Comparison of ENCODE assay signal across 1 cellular context in the genomic region with DNA sequence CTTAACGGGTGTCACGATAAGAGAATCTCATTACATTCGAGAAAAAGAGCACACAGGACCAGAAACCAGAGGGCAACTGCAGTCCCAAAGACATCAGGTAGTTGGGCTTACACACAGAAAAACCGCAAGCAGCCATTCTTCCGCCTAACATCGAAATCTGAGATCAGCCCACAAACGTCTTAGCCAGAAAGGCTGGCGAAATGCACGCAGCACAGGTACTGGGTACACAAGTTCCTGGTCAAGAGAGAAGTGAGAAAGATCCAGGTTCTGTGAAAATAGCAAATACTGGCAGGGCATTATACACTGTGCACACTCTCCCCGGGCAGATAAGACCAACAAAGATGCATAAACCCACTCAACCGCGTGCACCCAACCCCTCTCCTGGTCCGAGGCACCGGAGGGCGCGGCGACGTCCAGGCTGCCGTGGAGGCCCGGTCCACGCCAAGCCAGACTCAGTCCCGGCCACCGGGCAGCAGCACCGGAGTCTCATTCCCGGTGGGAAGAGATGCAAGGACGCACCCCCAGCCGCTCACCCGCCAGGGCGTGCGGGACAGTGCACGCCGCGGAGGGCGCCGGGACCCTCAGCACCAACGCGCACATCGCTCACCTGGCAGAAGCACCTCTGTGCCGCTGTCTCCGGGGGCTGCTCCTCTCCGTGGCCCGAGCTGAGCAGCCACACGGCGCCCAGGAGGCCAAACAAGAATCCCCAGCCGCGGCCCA.
A peak's percentile ranks its signal among the peaks of the same experiment; 100 is the strongest.
TF ChIP-seq lines count a peak whose summit lies in the region.

No MANE protein-coding gene starts in this region.

TF ChIP-seq in WTC11, 78 proteins besides CTCF, POLR2A, EP300 and RAD21 (continued from another document and continues in another):
- TF ChIP-seq, protein P1, sequence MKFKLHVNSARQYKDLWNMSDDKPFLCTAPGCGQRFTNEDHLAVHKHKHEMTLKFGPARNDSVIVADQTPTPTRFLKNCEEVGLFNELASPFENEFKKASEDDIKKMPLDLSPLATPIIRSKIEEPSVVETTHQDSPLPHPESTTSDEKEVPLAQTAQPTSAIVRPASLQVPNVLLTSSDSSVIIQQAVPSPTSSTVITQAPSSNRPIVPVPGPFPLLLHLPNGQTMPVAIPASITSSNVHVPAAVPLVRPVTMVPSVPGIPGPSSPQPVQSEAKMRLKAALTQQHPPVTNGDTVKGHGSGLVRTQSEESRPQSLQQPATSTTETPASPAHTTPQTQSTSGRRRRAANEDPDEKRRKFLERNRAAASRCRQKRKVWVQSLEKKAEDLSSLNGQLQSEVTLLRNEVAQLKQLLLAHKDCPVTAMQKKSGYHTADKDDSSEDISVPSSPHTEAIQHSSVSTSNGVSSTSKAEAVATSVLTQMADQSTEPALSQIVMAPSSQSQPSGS (CRISPR knock-in tag; IDR thresholded peaks at IDR 0.05; ENCODE audit: borderline replicate concordance, low read depth): no peak
- TF ChIP-seq RELA (CRISPR knock-in tag; IDR thresholded peaks at IDR 0.05; ENCODE audit: borderline replicate concordance) (peak; percentile 67; the same call in 1 of the 2 replicates), IRF2 (CRISPR knock-in tag; IDR thresholded peaks at IDR 0.05; ENCODE audit: borderline replicate concordance, low read depth) (no peak), ESRRA (CRISPR knock-in tag; IDR thresholded peaks at IDR 0.05; ENCODE audit: borderline replicate concordance) (no peak), NFYB (CRISPR knock-in tag; conservative IDR thresholded peaks at IDR 0.05; ENCODE audit: low read depth) (no peak), ZNF416 (CRISPR knock-in tag; IDR thresholded peaks at IDR 0.05) (no peak), ZNF263 (CRISPR knock-in tag; IDR thresholded peaks at IDR 0.05; ENCODE audit: low read depth) (no peak), ELF4 (CRISPR knock-in tag; IDR thresholded peaks at IDR 0.05; ENCODE audit: low read depth) (no peak), FOXK1 (CRISPR knock-in tag; IDR thresholded peaks at IDR 0.05) (no peak), ETV6 (CRISPR knock-in tag; IDR thresholded peaks at IDR 0.05) (no peak), EMX1 (CRISPR knock-in tag; IDR thresholded peaks at IDR 0.05) (no peak), TCF7 (CRISPR knock-in tag; IDR thresholded peaks at IDR 0.05; ENCODE audit: low read depth) (no peak), TEAD1 (CRISPR knock-in tag; IDR thresholded peaks at IDR 0.05) (peak; percentile 45; the same call in 1 of the 2 replicates), KAT7 (CRISPR knock-in tag; IDR thresholded peaks at IDR 0.05; ENCODE audit: borderline replicate concordance) (peak; percentile 17; the same call in 1 of the 2 replicates), SMAD3 (CRISPR knock-in tag; IDR thresholded peaks at IDR 0.05; ENCODE audit: borderline replicate concordance) (no peak), ATF1 (CRISPR knock-in tag; IDR thresholded peaks at IDR 0.05) (no peak), CBFB (CRISPR knock-in tag; IDR thresholded peaks at IDR 0.05; ENCODE audit: low read depth) (no peak), RORB (CRISPR knock-in tag; IDR thresholded peaks at IDR 0.05) (no peak), GTF2I (CRISPR knock-in tag; conservative IDR thresholded peaks at IDR 0.05) (no peak), CREM (CRISPR knock-in tag; IDR thresholded peaks at IDR 0.05) (no peak), ZNF121 (CRISPR knock-in tag; IDR thresholded peaks at IDR 0.05) (no peak), ZNF219 (CRISPR knock-in tag; IDR thresholded peaks at IDR 0.05; ENCODE audit: borderline replicate concordance) (no peak), FOXJ3 (CRISPR knock-in tag; IDR thresholded peaks at IDR 0.05; ENCODE audit: borderline replicate concordance) (no peak), CREB1 (CRISPR knock-in tag; IDR thresholded peaks at IDR 0.05) (no peak), ZNF317 (CRISPR knock-in tag; IDR thresholded peaks at IDR 0.05; ENCODE audit: borderline replicate concordance, low read depth) (no peak), SOX15 (CRISPR knock-in tag; IDR thresholded peaks at IDR 0.05) (no peak), NR3C1 (CRISPR knock-in tag; conservative IDR thresholded peaks at IDR 0.05; ENCODE audit: low read depth) (no peak), NFE2L1 (CRISPR knock-in tag; IDR thresholded peaks at IDR 0.05) (no peak), ZNF232 (CRISPR knock-in tag; IDR thresholded peaks at IDR 0.05) (no peak)
- TF ChIP-seq, protein P2, sequence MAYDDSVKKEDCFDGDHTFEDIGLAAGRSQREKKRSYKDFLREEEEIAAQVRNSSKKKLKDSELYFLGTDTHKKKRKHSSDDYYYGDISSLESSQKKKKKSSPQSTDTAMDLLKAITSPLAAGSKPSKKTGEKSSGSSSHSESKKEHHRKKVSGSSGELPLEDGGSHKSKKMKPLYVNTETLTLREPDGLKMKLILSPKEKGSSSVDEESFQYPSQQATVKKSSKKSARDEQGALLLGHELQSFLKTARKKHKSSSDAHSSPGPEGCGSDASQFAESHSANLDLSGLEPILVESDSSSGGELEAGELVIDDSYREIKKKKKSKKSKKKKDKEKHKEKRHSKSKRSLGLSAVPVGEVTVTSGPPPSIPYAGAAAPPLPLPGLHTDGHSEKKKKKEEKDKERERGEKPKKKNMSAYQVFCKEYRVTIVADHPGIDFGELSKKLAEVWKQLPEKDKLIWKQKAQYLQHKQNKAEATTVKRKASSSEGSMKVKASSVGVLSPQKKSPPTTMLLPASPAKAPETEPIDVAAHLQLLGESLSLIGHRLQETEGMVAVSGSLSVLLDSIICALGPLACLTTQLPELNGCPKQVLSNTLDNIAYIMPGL (CRISPR knock-in tag; IDR thresholded peaks at IDR 0.05): peak; percentile 85
- TF ChIP-seq, protein P3, sequence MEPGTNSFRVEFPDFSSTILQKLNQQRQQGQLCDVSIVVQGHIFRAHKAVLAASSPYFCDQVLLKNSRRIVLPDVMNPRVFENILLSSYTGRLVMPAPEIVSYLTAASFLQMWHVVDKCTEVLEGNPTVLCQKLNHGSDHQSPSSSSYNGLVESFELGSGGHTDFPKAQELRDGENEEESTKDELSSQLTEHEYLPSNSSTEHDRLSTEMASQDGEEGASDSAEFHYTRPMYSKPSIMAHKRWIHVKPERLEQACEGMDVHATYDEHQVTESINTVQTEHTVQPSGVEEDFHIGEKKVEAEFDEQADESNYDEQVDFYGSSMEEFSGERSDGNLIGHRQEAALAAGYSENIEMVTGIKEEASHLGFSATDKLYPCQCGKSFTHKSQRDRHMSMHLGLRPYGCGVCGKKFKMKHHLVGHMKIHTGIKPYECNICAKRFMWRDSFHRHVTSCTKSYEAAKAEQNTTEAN (CRISPR knock-in tag; IDR thresholded peaks at IDR 0.05): 0 out of 2 replicates have a peak, but pooled peaks have one; percentile 28
- TF ChIP-seq, protein P4, sequence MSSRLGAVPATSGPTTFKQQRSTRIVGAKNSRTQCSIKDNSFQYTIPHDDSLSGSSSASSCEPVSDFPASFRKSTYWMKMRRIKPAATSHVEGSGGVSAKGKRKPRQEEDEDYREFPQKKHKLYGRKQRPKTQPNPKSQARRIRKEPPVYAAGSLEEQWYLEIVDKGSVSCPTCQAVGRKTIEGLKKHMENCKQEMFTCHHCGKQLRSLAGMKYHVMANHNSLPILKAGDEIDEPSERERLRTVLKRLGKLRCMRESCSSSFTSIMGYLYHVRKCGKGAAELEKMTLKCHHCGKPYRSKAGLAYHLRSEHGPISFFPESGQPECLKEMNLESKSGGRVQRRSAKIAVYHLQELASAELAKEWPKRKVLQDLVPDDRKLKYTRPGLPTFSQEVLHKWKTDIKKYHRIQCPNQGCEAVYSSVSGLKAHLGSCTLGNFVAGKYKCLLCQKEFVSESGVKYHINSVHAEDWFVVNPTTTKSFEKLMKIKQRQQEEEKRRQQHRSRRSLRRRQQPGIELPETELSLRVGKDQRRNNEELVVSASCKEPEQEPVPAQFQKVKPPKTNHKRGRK (CRISPR knock-in tag; IDR thresholded peaks at IDR 0.05; ENCODE audit: borderline replicate concordance): no peak
- TF ChIP-seq, protein P5, sequence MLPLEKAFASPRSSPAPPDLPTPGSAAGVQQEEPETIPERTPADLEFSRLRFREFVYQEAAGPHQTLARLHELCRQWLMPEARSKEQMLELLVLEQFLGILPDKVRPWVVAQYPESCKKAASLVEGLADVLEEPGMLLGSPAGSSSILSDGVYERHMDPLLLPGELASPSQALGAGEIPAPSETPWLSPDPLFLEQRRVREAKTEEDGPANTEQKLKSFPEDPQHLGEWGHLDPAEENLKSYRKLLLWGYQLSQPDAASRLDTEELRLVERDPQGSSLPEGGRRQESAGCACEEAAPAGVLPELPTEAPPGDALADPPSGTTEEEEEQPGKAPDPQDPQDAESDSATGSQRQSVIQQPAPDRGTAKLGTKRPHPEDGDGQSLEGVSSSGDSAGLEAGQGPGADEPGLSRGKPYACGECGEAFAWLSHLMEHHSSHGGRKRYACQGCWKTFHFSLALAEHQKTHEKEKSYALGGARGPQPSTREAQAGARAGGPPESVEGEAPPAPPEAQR (CRISPR knock-in tag; IDR thresholded peaks at IDR 0.05): no peak
- TF ChIP-seq, protein P6, sequence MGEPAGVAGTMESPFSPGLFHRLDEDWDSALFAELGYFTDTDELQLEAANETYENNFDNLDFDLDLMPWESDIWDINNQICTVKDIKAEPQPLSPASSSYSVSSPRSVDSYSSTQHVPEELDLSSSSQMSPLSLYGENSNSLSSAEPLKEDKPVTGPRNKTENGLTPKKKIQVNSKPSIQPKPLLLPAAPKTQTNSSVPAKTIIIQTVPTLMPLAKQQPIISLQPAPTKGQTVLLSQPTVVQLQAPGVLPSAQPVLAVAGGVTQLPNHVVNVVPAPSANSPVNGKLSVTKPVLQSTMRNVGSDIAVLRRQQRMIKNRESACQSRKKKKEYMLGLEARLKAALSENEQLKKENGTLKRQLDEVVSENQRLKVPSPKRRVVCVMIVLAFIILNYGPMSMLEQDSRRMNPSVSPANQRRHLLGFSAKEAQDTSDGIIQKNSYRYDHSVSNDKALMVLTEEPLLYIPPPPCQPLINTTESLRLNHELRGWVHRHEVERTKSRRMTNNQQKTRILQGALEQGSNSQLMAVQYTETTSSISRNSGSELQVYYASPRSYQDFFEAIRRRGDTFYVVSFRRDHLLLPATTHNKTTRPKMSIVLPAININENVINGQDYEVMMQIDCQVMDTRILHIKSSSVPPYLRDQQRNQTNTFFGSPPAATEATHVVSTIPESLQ (CRISPR knock-in tag; IDR thresholded peaks at IDR 0.05): no peak
- TF ChIP-seq, protein P7, sequence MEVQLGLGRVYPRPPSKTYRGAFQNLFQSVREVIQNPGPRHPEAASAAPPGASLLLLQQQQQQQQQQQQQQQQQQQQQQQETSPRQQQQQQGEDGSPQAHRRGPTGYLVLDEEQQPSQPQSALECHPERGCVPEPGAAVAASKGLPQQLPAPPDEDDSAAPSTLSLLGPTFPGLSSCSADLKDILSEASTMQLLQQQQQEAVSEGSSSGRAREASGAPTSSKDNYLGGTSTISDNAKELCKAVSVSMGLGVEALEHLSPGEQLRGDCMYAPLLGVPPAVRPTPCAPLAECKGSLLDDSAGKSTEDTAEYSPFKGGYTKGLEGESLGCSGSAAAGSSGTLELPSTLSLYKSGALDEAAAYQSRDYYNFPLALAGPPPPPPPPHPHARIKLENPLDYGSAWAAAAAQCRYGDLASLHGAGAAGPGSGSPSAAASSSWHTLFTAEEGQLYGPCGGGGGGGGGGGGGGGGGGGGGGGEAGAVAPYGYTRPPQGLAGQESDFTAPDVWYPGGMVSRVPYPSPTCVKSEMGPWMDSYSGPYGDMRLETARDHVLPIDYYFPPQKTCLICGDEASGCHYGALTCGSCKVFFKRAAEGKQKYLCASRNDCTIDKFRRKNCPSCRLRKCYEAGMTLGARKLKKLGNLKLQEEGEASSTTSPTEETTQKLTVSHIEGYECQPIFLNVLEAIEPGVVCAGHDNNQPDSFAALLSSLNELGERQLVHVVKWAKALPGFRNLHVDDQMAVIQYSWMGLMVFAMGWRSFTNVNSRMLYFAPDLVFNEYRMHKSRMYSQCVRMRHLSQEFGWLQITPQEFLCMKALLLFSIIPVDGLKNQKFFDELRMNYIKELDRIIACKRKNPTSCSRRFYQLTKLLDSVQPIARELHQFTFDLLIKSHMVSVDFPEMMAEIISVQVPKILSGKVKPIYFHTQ (CRISPR knock-in tag; IDR thresholded peaks at IDR 0.05): no peak
- TF ChIP-seq, protein P8, sequence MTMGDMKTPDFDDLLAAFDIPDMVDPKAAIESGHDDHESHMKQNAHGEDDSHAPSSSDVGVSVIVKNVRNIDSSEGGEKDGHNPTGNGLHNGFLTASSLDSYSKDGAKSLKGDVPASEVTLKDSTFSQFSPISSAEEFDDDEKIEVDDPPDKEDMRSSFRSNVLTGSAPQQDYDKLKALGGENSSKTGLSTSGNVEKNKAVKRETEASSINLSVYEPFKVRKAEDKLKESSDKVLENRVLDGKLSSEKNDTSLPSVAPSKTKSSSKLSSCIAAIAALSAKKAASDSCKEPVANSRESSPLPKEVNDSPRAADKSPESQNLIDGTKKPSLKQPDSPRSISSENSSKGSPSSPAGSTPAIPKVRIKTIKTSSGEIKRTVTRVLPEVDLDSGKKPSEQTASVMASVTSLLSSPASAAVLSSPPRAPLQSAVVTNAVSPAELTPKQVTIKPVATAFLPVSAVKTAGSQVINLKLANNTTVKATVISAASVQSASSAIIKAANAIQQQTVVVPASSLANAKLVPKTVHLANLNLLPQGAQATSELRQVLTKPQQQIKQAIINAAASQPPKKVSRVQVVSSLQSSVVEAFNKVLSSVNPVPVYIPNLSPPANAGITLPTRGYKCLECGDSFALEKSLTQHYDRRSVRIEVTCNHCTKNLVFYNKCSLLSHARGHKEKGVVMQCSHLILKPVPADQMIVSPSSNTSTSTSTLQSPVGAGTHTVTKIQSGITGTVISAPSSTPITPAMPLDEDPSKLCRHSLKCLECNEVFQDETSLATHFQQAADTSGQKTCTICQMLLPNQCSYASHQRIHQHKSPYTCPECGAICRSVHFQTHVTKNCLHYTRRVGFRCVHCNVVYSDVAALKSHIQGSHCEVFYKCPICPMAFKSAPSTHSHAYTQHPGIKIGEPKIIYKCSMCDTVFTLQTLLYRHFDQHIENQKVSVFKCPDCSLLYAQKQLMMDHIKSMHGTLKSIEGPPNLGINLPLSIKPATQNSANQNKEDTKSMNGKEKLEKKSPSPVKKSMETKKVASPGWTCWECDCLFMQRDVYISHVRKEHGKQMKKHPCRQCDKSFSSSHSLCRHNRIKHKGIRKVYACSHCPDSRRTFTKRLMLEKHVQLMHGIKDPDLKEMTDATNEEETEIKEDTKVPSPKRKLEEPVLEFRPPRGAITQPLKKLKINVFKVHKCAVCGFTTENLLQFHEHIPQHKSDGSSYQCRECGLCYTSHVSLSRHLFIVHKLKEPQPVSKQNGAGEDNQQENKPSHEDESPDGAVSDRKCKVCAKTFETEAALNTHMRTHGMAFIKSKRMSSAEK (CRISPR knock-in tag; IDR thresholded peaks at IDR 0.05; ENCODE audit: borderline replicate concordance): no peak
- TF ChIP-seq, protein P9, sequence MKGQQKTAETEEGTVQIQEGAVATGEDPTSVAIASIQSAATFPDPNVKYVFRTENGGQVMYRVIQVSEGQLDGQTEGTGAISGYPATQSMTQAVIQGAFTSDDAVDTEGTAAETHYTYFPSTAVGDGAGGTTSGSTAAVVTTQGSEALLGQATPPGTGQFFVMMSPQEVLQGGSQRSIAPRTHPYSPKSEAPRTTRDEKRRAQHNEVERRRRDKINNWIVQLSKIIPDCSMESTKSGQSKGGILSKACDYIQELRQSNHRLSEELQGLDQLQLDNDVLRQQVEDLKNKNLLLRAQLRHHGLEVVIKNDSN (CRISPR knock-in tag; IDR thresholded peaks at IDR 0.05): no peak
